Comparison of ENCODE assay signal across 8 cellular contexts in genomic region chr7:151057737-151057988, GRCh38. TPM values are rescaled to one million over a fixed set of nuclear protein-coding genes. Genes with fewer than 3 reads are reported as not detected.
A peak's percentile ranks its signal among the peaks of the same experiment; 100 is the strongest.
DNase-seq lines count a peak whose midpoint lies in the region; ATAC-seq and TF ChIP-seq lines count a peak whose summit lies in the region.

Gene CDK5 (minus strand): TSS chr7:151057897. CDS start chr7:151057848, 49 bp downstream.

- CTCF ChIA-PET in CD4-positive, alpha-beta memory T cell (lab: Charles Lee; ENCODE audit: partially characterized antibody), result interaction anchor here (1.3 kb wide), 1 partner anchor 26 kb away, joined by 4 read pairs; no protein-coding TSS in a partner anchor

- H3K36me3 ChIP-seq in CD4-positive, alpha-beta memory T cell (ENCODE audit: insufficient read depth, low read length), result no peaks in the 10 kb centered on the region
- H3K36me3 ChIP-seq in OCI-LY3 (replicated peaks; ENCODE audit: low read depth, low read length), result no peaks in the 10 kb centered on the region
- no peaks in the 10 kb centered on the region for H3K36me3 ChIP-seq in endodermal cell (ENCODE audit: control insufficient read depth, insufficient read depth, low read length)
- no peaks in the 10 kb centered on the region for H3K36me3 ChIP-seq in neural progenitor cell

- H3K79me2 ChIP-seq in OCI-LY3 (ENCODE audit: low read length), result peaks cover 26% of the 10 kb centered on the region
- peaks cover 7% of the 10 kb centered on the region for H3K79me2 ChIP-seq in neural progenitor cell (ENCODE audit: low read depth)

- peaks cover 22 to 58% (median 40%) of the 10 kb centered on the region in 4 donors for H3K4me1 Mint-ChIP-seq in CD4-positive, alpha-beta memory T cell
- H3K4me1 Mint-ChIP-seq in endodermal cell, result peaks cover 36% of the 10 kb centered on the region
- H3K4me1 Mint-ChIP-seq in neural progenitor cell, result peaks cover 46% of the 10 kb centered on the region

- peaks cover 0 to 2% of the 10 kb centered on the region in 2 donors for H3K27me3 Mint-ChIP-seq in CD4-positive, alpha-beta memory T cell
- peaks cover 20% of the 10 kb centered on the region for H3K27me3 Mint-ChIP-seq in endodermal cell (ENCODE audit: insufficient read depth)
- H3K27me3 Mint-ChIP-seq in neural progenitor cell (ENCODE audit: insufficient read depth, low read depth), result peaks cover 16% of the 10 kb centered on the region

- peak within 1 kb of the TSS; percentile 99 for H3K4me2 ChIP-seq in OCI-LY3 (ENCODE audit: low read length)
- H3K4me2 ChIP-seq in neural progenitor cell, result peak within 1 kb of the TSS; percentile 99

- TF ChIP-seq CTCF in OCI-LY3 (IDR thresholded peaks at IDR 0.05; ENCODE audit: low read depth, low read length) (no peak), endodermal cell (conservative IDR thresholded peaks at IDR 0.05) (no peak), neural progenitor cell (IDR thresholded peaks at IDR 0.05) (no peak)

- peak within 1 kb of the TSS; percentile 85 for H3K27ac ChIP-seq in CD4-positive, alpha-beta memory T cell (ENCODE audit: low read depth, low read length)
- H3K27ac ChIP-seq in OCI-LY3 (ENCODE audit: low read length) (peak within 1 kb of the TSS; percentile 72), endodermal cell (ENCODE audit: low read depth, low read length) (peak within 1 kb of the TSS; percentile 90), neural progenitor cell (no peak within 1 kb of the TSS)

- no peak for ATAC-seq in HG02885 (IDR thresholded peaks at IDR 0.05; ENCODE audit: poor library complexity, unreplicated experiment)

- POLR2A ChIA-PET in CD4-positive, alpha-beta memory T cell (lab: Charles Lee; ENCODE audit: partially characterized antibody), result interaction anchor here (1.0 to 5.0 kb wide), 7 partner anchors 11 to 73 kb away, joined by 3 to 68 read pairs (median 5); partner anchors contain the start of genes ABCB8, AGAP3, FASTK and TMUB1

- H3K4me1 ChIP-seq in CD4-positive, alpha-beta memory T cell (ENCODE audit: insufficient read depth, low read length), result peaks cover 46% of the 10 kb centered on the region
- peaks cover 16% of the 10 kb centered on the region for H3K4me1 ChIP-seq in OCI-LY3 (ENCODE audit: low read length)
- peaks cover 15% of the 10 kb centered on the region for H3K4me1 ChIP-seq in endodermal cell (ENCODE audit: control insufficient read depth, insufficient read depth, low read length)
- peaks cover 42% of the 10 kb centered on the region for H3K4me1 ChIP-seq in neural progenitor cell

- H3K27me3 ChIP-seq in CD4-positive, alpha-beta memory T cell (ENCODE audit: insufficient read depth, low read length), result no peaks in the 10 kb centered on the region
- H3K27me3 ChIP-seq in OCI-LY3 (ENCODE audit: low read depth, low read length) (no peaks in the 10 kb centered on the region), endodermal cell (ENCODE audit: control insufficient read depth, insufficient read depth, low read length, poor library complexity, severe bottlenecking) (peaks cover 12% of the 10 kb centered on the region), neural progenitor cell (peaks cover 32% of the 10 kb centered on the region)

- H3K36me3 Mint-ChIP-seq in CD4-positive, alpha-beta memory T cell, result peaks cover 0 to 15% of the 10 kb centered on the region in 2 donors
- peaks cover 7% of the 10 kb centered on the region for H3K36me3 Mint-ChIP-seq in endodermal cell (ENCODE audit: low read depth)
- peaks cover 2% of the 10 kb centered on the region for H3K36me3 Mint-ChIP-seq in neural progenitor cell

- 0% methylated on average over 13 to 18 of the region's 18 CpGs for WGBS in endodermal cell (ENCODE audit: insufficient coverage in 1 of 2, insufficient read length in 1 of 2), 2 experiments

- H3K9me3 Mint-ChIP-seq in CD4-positive, alpha-beta memory T cell, result no peaks in the 10 kb centered on the region
- H3K9me3 Mint-ChIP-seq in endodermal cell, result no peaks in the 10 kb centered on the region
- no peaks in the 10 kb centered on the region for H3K9me3 Mint-ChIP-seq in neural progenitor cell

- no peaks in the 10 kb centered on the region for H3K9me3 ChIP-seq in CD4-positive, alpha-beta memory T cell (ENCODE audit: control insufficient read depth in 1 of 2, low read length in 2 of 2)
- H3K9me3 ChIP-seq in OCI-LY3 (ENCODE audit: insufficient read depth, low read length), result no peaks in the 10 kb centered on the region
- no peaks in the 10 kb centered on the region for H3K9me3 ChIP-seq in endodermal cell (ENCODE audit: control insufficient read depth, low read length)
- no peaks in the 10 kb centered on the region for H3K9me3 ChIP-seq in neural progenitor cell (ENCODE audit: low read depth)

- H3K27ac Mint-ChIP-seq in CD4-positive, alpha-beta memory T cell, result peak within 1 kb of the TSS; percentile 85 to 99 (median 96)
- H3K27ac Mint-ChIP-seq in endodermal cell (peak within 1 kb of the TSS; percentile 95), neural progenitor cell (peak within 1 kb of the TSS; percentile 94)

- H3K9ac ChIP-seq in OCI-LY3 (ENCODE audit: low read length) (peak within 1 kb of the TSS; percentile 87), endodermal cell (ENCODE audit: extremely low read depth, low read length, poor library complexity, severe bottlenecking) (peak within 1 kb of the TSS; percentile 54), neural progenitor cell (no peak within 1 kb of the TSS)

- H2AFZ ChIP-seq in OCI-LY3 (ENCODE audit: low read depth, low read length), result peak within 1 kb of the TSS; percentile 52; the same call in 1 of the 2 replicates
- H2AFZ ChIP-seq in neural progenitor cell (replicated peaks), result peak within 1 kb of the TSS; percentile 60

- DNase-seq in CD4-positive, alpha-beta memory T cell, result no peak
- DNase-seq in endodermal cell (no peak), neural progenitor cell (ENCODE audit: low spot score) (no peak), middle frontal gyrus (ENCODE audit: extremely low spot score, low spot score) (no peak), DMS 273 treated with DMSO at 0.1 percent for 48 hours (lab: John Stamatoyannopoulos, UW) (no peak), NCI-H524 treated with DMSO at 0.1 percent for 48 hours (lab: John Stamatoyannopoulos, UW) (no peak)

- intact Hi-C loops in CD4-positive, alpha-beta memory T cell (cut with micrococcal nuclease), result no loop called here

- H4K20me1 ChIP-seq in OCI-LY3 (ENCODE audit: insufficient read depth, low read length), result peaks cover 12% of the 10 kb centered on the region
- peaks cover 37% of the 10 kb centered on the region for H4K20me1 ChIP-seq in neural progenitor cell (ENCODE audit: low read depth)

- peak within 1 kb of the TSS; percentile 70 to 71 for H3K4me3 ChIP-seq in CD4-positive, alpha-beta memory T cell (ENCODE audit: low read length in 2 of 2)
- peak within 1 kb of the TSS; percentile 90 for H3K4me3 ChIP-seq in OCI-LY3 (ENCODE audit: low read length)
- peak within 1 kb of the TSS; percentile 94 for H3K4me3 ChIP-seq in endodermal cell (ENCODE audit: low read length)
- H3K4me3 ChIP-seq in neural progenitor cell, result peak within 1 kb of the TSS; percentile 77

- H3K4me3 Mint-ChIP-seq in CD4-positive, alpha-beta memory T cell, result peak within 1 kb of the TSS; percentile 86 to 97 (median 94)
- H3K4me3 Mint-ChIP-seq in endodermal cell, result peak within 1 kb of the TSS; percentile 84
- peak within 1 kb of the TSS; percentile 94 for H3K4me3 Mint-ChIP-seq in neural progenitor cell

- peaks cover 35% of the 10 kb centered on the region for H3F3A ChIP-seq in neural progenitor cell (ENCODE audit: low read depth)

RNA-seq across cellular contexts. Expression of gene CDK5, which starts in this region (rescaled TPM):
- total RNA-seq in CD4-positive, alpha-beta memory T cell, result 1 to 10 TPM; 6.3 to 7.5 TPM
- 10 to 100 TPM; 10.8 to 15.2 TPM for polyA plus RNA-seq in CD4-positive, alpha-beta memory T cell
- total RNA-seq in endodermal cell (10 to 100 TPM; 22.2 to 25.2 TPM), neural progenitor cell (ENCODE audit: low replicate concordance) (8.1 and 10.3 TPM in 2 replicates)
- 22.0 TPM for polyA plus RNA-seq in endodermal cell (2013, experiment 1 of 2)
- polyA plus RNA-seq in endodermal cell (2013, experiment 2 of 2), result 18.7 TPM
